ENCODE assay signal across 16 cellular contexts in the genomic region with DNA sequence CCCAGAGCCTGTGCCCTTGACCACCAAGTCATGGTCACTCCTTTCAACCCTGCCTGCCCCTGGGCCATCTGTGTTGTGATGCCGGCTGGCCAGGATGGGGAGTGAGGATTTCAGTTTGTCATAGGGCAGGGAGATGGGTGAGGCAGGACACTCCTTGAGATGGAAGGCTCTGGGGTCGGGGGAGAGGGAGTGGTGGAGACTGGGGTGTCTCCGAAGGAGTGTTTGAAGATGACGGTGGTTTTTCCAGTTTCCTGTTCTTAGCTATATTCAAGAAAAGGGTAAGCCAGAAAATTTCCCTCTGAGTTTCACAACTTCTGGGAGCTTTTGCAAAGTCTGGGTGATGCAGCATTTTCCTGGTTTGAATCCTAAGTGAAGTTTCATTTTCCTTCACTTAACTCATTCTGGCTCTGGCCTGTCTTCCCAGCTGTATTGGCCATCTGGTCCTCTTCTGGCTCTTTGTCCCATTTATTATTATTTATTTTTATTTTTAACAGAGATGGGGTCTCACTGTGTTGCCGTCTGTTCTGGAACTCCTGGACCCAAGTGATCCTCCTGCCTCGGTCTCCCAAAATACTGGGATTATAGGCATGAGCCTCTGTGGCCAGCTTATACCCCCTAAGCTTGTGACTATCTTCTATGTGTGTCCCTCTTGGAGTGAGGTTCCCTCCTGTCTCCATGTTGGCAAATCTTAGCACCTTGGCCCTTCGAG. TPM values are rescaled to one million over a fixed set of nuclear protein-coding genes. Genes with fewer than 3 reads are reported as not detected.
DNase-seq lines count a peak whose midpoint lies in the region; ATAC-seq and TF ChIP-seq lines count a peak whose summit lies in the region.
"Had no signal": no experiment of that assay in that cellular context is flagged by ENCODE, and none has a peak within 500 bp of the region (broad histone marks: within the 10 kb centered on the region; RNA-seq: fewer than 3 reads in every experiment).

No MANE protein-coding gene starts in this region.

- POLR2A ChIA-PET in RWPE1 (lab: Yijun Ruan, JAX; ENCODE audit: low non-redundant PET) = interaction anchor here (0.6 kb wide), 1 partner anchor 20 kb away, joined by 3 read pairs; no protein-coding TSS in a partner anchor

- TF ChIP-seq CTCF in RWPE1 (conservative IDR thresholded peaks at IDR 0.05; ENCODE audit: low read depth) = no peak
- no peak for TF ChIP-seq CTCF in fibroblast of villous mesenchyme (IDR thresholded peaks at IDR 0.05; ENCODE audit: insufficient read depth, low read depth, low read length)

- no peak for DNase-seq in RWPE1 (ENCODE audit: low spot score)
- peak; percentile 90 for DNase-seq in fibroblast of villous mesenchyme (ENCODE audit: low read depth)
- DNase-seq in Kasumi-1 (lab: John Stamatoyannopoulos, UW) = no peak
- no peak for DNase-seq in NCI-H774 (lab: John Stamatoyannopoulos, UW)
- no peak for DNase-seq in SJCRH30
- DNase-seq: activated naive CD4-positive, alpha-beta T cell treated with anti-CD3 and anti-CD28 coated beads, Interleukin-2, amount 10 ng/mL, durations not matched to agents 7 days and 5 days; BE2C; NCI-H2029 treated with DMSO at 0.1 percent for 48 hours; RPMI8226; stimulated activated CD4-positive, alpha-beta T cell treated with anti-CD3 and anti-CD28 coated beads, Interleukin-12 subunit alpha, Interleukin-12 subunit beta, amount 100 ng/mL, for 4 hours; substantia nigra; WERI-Rb-1 had no signal

- peaks cover 13% of the 10 kb centered on the region for H3K9me3 ChIP-seq in SJCRH30 (replicated peaks)

- H3K4me3 ChIP-seq in ACC112 (ENCODE audit: low read depth, low read length) = 0 out of 2 replicates have a peak overlapping the region, but pooled peaks have one; percentile 13
- H3K4me3 ChIP-seq in fibroblast of villous mesenchyme (ENCODE audit: low read depth, low read length) = no peak overlapping the region
- no peak overlapping the region for H3K4me3 ChIP-seq in rectal smooth muscle tissue (ENCODE audit: low read length)
- H3K4me3 ChIP-seq in SJCRH30 = no peak overlapping the region

- H3K36me3 ChIP-seq in ACC112 (ENCODE audit: insufficient read depth, low read length) (peaks cover 38% of the 10 kb centered on the region), rectal smooth muscle tissue (ENCODE audit: control insufficient read depth, insufficient read depth, low read length) (peaks cover 3% of the 10 kb centered on the region), SJCRH30 (peaks cover 12% of the 10 kb centered on the region; the same call in 1 of the 2 replicates)

- no peak overlapping the region for H3K9ac ChIP-seq in rectal smooth muscle tissue (ENCODE audit: low read length)

- H3K27ac ChIP-seq in ACC112 (ENCODE audit: low read depth, low read length) (peak overlapping the region; percentile 89), RWPE1 (peak overlapping the region; percentile 90), rectal smooth muscle tissue (ENCODE audit: low read depth, low read length) (peak overlapping the region; percentile 74), SJCRH30 (no peak overlapping the region)
- H3K27ac ChIP-seq: WERI-Rb-1 had no signal

- no peak overlapping the region for H2AFZ ChIP-seq in ACC112 (ENCODE audit: low read length, unreplicated experiment)

- H3K27me3 ChIP-seq in ACC112 (ENCODE audit: insufficient read depth, low read length) (no peaks in the 10 kb centered on the region), rectal smooth muscle tissue (ENCODE audit: control insufficient read depth, insufficient read depth, low read length) (no peaks in the 10 kb centered on the region), SJCRH30 (no peaks in the 10 kb centered on the region)
- H3K27me3 ChIP-seq: BE2C had no signal

- H3K4me1 ChIP-seq in ACC112 (ENCODE audit: control insufficient read depth, insufficient read depth, low read length, unreplicated experiment) (peaks cover 52% of the 10 kb centered on the region), rectal smooth muscle tissue (ENCODE audit: control insufficient read depth, insufficient read depth, low read length) (peaks cover 8% of the 10 kb centered on the region), SJCRH30 (no peaks in the 10 kb centered on the region)
- H3K4me1 ChIP-seq: BE2C had no signal

- ATAC-seq in HG02763 (IDR thresholded peaks at IDR 0.05; ENCODE audit: unreplicated experiment) = no peak
- ATAC-seq: left lobe of liver had no signal

- CTCF ChIA-PET in RWPE1 (lab: Yijun Ruan, JAX) = no interaction called here

- peaks cover 98% of the 10 kb centered on the region for H3K79me2 ChIP-seq in ACC112 (ENCODE audit: control insufficient read depth, insufficient read depth, low read length, unreplicated experiment)

RNA-seq across cellular contexts. Expression of a gene that starts 27.7 kb away (rescaled TPM):
- total RNA-seq in fibroblast of villous mesenchyme = 26.1 and 34.1 TPM in 2 replicates
- 10.0 and 10.1 TPM in 2 replicates for total RNA-seq in SJCRH30 (2014; rRNA removed; shearing (Covaris generic))
